Comparison of ENCODE assay signal across 1 cellular context in genomic region chr17:42886283-42887176, GRCh38.
A peak's percentile ranks its signal among the peaks of the same experiment; 100 is the strongest.
TF ChIP-seq lines count a peak whose summit lies in the region.

No MANE protein-coding gene starts in this region.

TF ChIP-seq in liver, 16 proteins besides CTCF, POLR2A, EP300 and RAD21 (continued from another document):
- TF ChIP-seq, protein P1, sequence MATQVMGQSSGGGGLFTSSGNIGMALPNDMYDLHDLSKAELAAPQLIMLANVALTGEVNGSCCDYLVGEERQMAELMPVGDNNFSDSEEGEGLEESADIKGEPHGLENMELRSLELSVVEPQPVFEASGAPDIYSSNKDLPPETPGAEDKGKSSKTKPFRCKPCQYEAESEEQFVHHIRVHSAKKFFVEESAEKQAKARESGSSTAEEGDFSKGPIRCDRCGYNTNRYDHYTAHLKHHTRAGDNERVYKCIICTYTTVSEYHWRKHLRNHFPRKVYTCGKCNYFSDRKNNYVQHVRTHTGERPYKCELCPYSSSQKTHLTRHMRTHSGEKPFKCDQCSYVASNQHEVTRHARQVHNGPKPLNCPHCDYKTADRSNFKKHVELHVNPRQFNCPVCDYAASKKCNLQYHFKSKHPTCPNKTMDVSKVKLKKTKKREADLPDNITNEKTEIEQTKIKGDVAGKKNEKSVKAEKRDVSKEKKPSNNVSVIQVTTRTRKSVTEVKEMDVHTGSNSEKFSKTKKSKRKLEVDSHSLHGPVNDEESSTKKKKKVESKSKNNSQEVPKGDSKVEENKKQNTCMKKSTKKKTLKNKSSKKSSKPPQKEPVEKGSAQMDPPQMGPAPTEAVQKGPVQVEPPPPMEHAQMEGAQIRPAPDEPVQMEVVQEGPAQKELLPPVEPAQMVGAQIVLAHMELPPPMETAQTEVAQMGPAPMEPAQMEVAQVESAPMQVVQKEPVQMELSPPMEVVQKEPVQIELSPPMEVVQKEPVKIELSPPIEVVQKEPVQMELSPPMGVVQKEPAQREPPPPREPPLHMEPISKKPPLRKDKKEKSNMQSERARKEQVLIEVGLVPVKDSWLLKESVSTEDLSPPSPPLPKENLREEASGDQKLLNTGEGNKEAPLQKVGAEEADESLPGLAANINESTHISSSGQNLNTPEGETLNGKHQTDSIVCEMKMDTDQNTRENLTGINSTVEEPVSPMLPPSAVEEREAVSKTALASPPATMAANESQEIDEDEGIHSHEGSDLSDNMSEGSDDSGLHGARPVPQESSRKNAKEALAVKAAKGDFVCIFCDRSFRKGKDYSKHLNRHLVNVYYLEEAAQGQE (IDR thresholded peaks at IDR 0.05) = peak; percentile 69
